8 cellular contexts compared by ENCODE assay signal in genomic region chr3:44554626-44555592, GRCh38. TPM values are rescaled to one million over a fixed set of nuclear protein-coding genes. Genes with fewer than 3 reads are reported as not detected.
DNase-seq lines count a peak whose midpoint lies in the region; ATAC-seq and TF ChIP-seq lines count a peak whose summit lies in the region.

Gene ZKSCAN7, plus strand, starts transcription at chr3:44555193. Its CDS starts 1,855 bp downstream, at chr3:44557048.

- peak within 1 kb of the TSS; percentile 87 to 97 (median 96) for H3K4me3 Mint-ChIP-seq in naive B cell
- peak within 1 kb of the TSS; percentile 82 for H3K4me3 Mint-ChIP-seq in stimulated activated effector memory CD8-positive, alpha-beta T cell treated with anti-CD3 and anti-CD28 coated beads, Interleukin-12 subunit alpha, Interleukin-12 subunit beta, amount 100 ng/mL, for 72 hours

- H3K9me3 Mint-ChIP-seq in naive B cell = peaks cover 0 to 5% (median 1%) of the 10 kb centered on the region in 7 donors
- H3K9me3 Mint-ChIP-seq in stimulated activated effector memory CD8-positive, alpha-beta T cell treated with anti-CD3 and anti-CD28 coated beads, Interleukin-12 subunit alpha, Interleukin-12 subunit beta, amount 100 ng/mL, for 72 hours = peaks cover 5% of the 10 kb centered on the region

- DNase-seq in G401 (ENCODE audit: low spot score) (peak; percentile 80), HFF-Myc (ENCODE audit: extremely low read depth, low read depth) (no peak), NCI-H69 (lab: John Stamatoyannopoulos, UW) (peak; percentile 80), fibroblast of peridontal ligament (ENCODE audit: extremely low read depth) (peak; percentile 52), naive B cell (peak; percentile 35), NK-92 (lab: John Stamatoyannopoulos, UW; ENCODE audit: unreplicated experiment) (no peak)
- DNase-seq in activated T-helper 9 cell treated with anti-CD3 and anti-CD28 coated beads, Interleukin-2, amount 50 U/mL, for 16 hours (ENCODE audit: low read depth) = peak; percentile 33
- DNase-seq in stimulated activated effector memory CD8-positive, alpha-beta T cell treated with anti-CD3 and anti-CD28 coated beads, Interleukin-12 subunit alpha, Interleukin-12 subunit beta, amount 100 ng/mL, for 72 hours (ENCODE audit: low spot score in 2 of 2) = peak; percentile 34 to 76

- H3K4me1 Mint-ChIP-seq in naive B cell = peaks cover 19 to 23% (median 21%) of the 10 kb centered on the region in 3 donors
- H3K4me1 Mint-ChIP-seq in stimulated activated effector memory CD8-positive, alpha-beta T cell treated with anti-CD3 and anti-CD28 coated beads, Interleukin-12 subunit alpha, Interleukin-12 subunit beta, amount 100 ng/mL, for 72 hours = peaks cover 12% of the 10 kb centered on the region

- peaks cover 10 to 15% of the 10 kb centered on the region in 2 donors for H3K36me3 Mint-ChIP-seq in naive B cell
- no peaks in the 10 kb centered on the region for H3K36me3 Mint-ChIP-seq in stimulated activated effector memory CD8-positive, alpha-beta T cell treated with anti-CD3 and anti-CD28 coated beads, Interleukin-12 subunit alpha, Interleukin-12 subunit beta, amount 100 ng/mL, for 72 hours

- peak within 1 kb of the TSS; percentile 80 for H3K4me3 ChIP-seq in HFF-Myc (replicated peaks; ENCODE audit: low read depth, low read length)

- ATAC-seq in naive B cell (ENCODE audit: low read depth in 2 of 2) = peak; percentile 77 to 84
- ATAC-seq in stimulated activated effector memory CD8-positive, alpha-beta T cell treated with anti-CD3 and anti-CD28 coated beads, Interleukin-12 subunit alpha, Interleukin-12 subunit beta, amount 100 ng/mL, for 72 hours = peak; percentile 76

- peak within 1 kb of the TSS; percentile 55 to 94 (median 88) for H3K27ac Mint-ChIP-seq in naive B cell
- H3K27ac Mint-ChIP-seq in stimulated activated effector memory CD8-positive, alpha-beta T cell treated with anti-CD3 and anti-CD28 coated beads, Interleukin-12 subunit alpha, Interleukin-12 subunit beta, amount 100 ng/mL, for 72 hours = peak within 1 kb of the TSS; percentile 84

- in situ Hi-C loops in G401 (cut with HindIII; ENCODE audit: low sequenced_read_pairs) = no loop called here

- TF ChIP-seq CTCF in HFF-Myc (IDR thresholded peaks at IDR 0.05; ENCODE audit: low read depth, low read length, missing control alignments) = no peak

- H3K27me3 Mint-ChIP-seq in naive B cell = peaks cover 19 to 25% (median 19%) of the 10 kb centered on the region in 3 donors

RNA-seq across cellular contexts. Expression of gene ZKSCAN7, which starts in this region (rescaled TPM):
- total RNA-seq in G401 (2014; rRNA removed; shearing (Covaris generic)) = 3.2 and 6.8 TPM in 2 replicates
- 1 to 10 TPM; 3.4 to 6.2 (median 5.0) TPM for polyA plus RNA-seq in naive B cell (ENCODE audit: low read depth in 6 of 6)

Comparison
In these comparisons a context has a peak if more than half of its experiments do, and no peak if none do; other contexts are left out.
1. DNase-seq: peak in G401 (single experiment), NCI-H69 (single experiment), activated T-helper 9 cell treated with anti-CD3 and anti-CD28 coated beads, Interleukin-2, amount 50 U/mL, for 16 hours (single experiment), fibroblast of peridontal ligament (single experiment), naive B cell (single experiment) and stimulated activated effector memory CD8-positive, alpha-beta T cell treated with anti-CD3 and anti-CD28 coated beads, Interleukin-12 subunit alpha, Interleukin-12 subunit beta, amount 100 ng/mL, for 72 hours (2 of 2); none in HFF-Myc (single experiment) and NK-92 (single experiment).